In the genomic region with DNA sequence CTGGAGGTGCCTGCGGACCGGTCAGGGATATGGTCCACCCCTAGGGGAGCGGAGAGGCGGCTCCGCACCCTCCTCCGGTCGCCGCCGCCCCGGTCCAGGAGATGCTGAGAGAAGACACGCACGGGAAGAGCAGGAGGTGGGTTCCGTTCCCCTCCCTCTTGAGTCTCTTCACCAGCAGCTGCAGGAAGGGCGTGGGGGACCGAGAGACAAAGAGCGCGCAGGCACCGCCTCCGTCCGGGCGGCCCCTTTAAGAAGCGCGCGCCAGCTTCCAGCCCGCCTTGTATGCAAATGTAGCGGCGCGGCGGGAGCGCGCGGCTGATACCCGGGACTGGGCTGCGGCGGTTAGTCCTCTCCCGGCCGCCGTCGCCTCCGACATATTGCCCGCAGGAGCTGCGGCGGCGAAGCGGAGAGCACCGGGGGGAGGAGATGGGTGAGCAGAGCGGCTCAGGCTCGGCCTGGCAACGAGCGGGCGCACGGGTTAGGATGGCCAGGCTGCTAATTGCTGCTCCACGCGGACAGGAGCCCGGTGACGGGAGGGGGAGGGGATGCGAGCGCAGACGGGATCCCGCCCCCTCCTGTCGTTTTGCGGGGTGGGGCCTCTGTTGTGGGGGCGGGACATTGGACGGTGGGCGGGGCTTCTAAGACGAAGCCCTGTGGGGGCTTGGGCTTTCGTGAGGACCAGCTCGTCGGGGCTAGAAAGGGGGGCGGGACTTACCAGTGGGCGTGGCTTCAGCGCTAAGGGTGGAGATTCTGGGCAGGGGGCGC, we compare ENCODE assay signal across 8 cellular contexts. TPM values are rescaled to one million over a fixed set of nuclear protein-coding genes. Genes with fewer than 3 reads are reported as not detected.
A peak's percentile ranks its signal among the peaks of the same experiment; 100 is the strongest.
DNase-seq lines count a peak whose midpoint lies in the region; ATAC-seq and TF ChIP-seq lines count a peak whose summit lies in the region.

Gene TMEM39B, plus strand, starts transcription at position 318 of the 765 bp plus-strand sequence. Its CDS starts 109 bp downstream, at position 427.

- peak; percentile 9 for TF ChIP-seq CTCF in lower lobe of right lung (IDR thresholded peaks at IDR 0.05)

- H3K4me3 Mint-ChIP-seq in activated CD8-positive, alpha-beta T cell treated with anti-CD3 and anti-CD28 coated beads, Interleukin-2, amount 10 ng/mL, durations not matched to agents 7 days and 5 days: peak within 1 kb of the TSS; percentile 76

- CTCF ChIA-PET in activated CD8-positive, alpha-beta T cell treated with anti-CD3 and anti-CD28 coated beads, Interleukin-2, amount 10 ng/mL, durations not matched to agents 7 days and 5 days (lab: Charles Lee): interaction anchor here (0.8 to 2.6 kb wide), 13 partner anchors 9 to 341 kb away, joined by 3 to 21 read pairs (median 5); partner anchors contain the start of genes KPNA6 and TXLNA

- H3K4me3 ChIP-seq in lower lobe of right lung: peak within 1 kb of the TSS; percentile 82

- H3K27ac Mint-ChIP-seq in activated CD8-positive, alpha-beta T cell treated with anti-CD3 and anti-CD28 coated beads, Interleukin-2, amount 10 ng/mL, durations not matched to agents 7 days and 5 days: peak within 1 kb of the TSS; percentile 87

- peak; percentile 74 for ATAC-seq in GM19468 (IDR thresholded peaks at IDR 0.05; ENCODE audit: extremely low read depth, unreplicated experiment)
- peak; percentile 90 for ATAC-seq in activated CD8-positive, alpha-beta T cell treated with anti-CD3 and anti-CD28 coated beads, Interleukin-2, amount 10 ng/mL, durations not matched to agents 7 days and 5 days
- peak; percentile 96 to 97 for ATAC-seq in lower lobe of right lung

- H3K9me3 Mint-ChIP-seq in activated CD8-positive, alpha-beta T cell treated with anti-CD3 and anti-CD28 coated beads, Interleukin-2, amount 10 ng/mL, durations not matched to agents 7 days and 5 days (ENCODE audit: insufficient read depth): no peaks in the 10 kb centered on the region

- H3K27ac ChIP-seq in lower lobe of right lung: peak within 1 kb of the TSS; percentile 85

- no peaks in the 10 kb centered on the region for H3K27me3 Mint-ChIP-seq in activated CD8-positive, alpha-beta T cell treated with anti-CD3 and anti-CD28 coated beads, Interleukin-2, amount 10 ng/mL, durations not matched to agents 7 days and 5 days (ENCODE audit: low read depth)

- DNase-seq in CMK (ENCODE audit: low read depth) (peak; percentile 94), HS-5 (ENCODE audit: low read depth) (peak; percentile 87), NK-92 (lab: John Stamatoyannopoulos, UW; ENCODE audit: unreplicated experiment) (peak; percentile 48), ecto neural progenitor cell (ENCODE audit: low spot score) (peak; percentile 99), lower lobe of right lung (peak; percentile 98)
- DNase-seq in activated CD8-positive, alpha-beta T cell treated with anti-CD3 and anti-CD28 coated beads, Interleukin-2, amount 10 ng/mL, durations not matched to agents 7 days and 5 days: peak; percentile 97
- DNase-seq in stimulated activated CD4-positive, alpha-beta T cell treated with anti-CD3 and anti-CD28 coated beads, TNF-alpha, amount 100 ng/mL, for 24 hours (ENCODE audit: low read depth in 3 of 3): peak; percentile 83 to 92 (median 85)

- peaks cover 15% of the 10 kb centered on the region for H3K36me3 Mint-ChIP-seq in activated CD8-positive, alpha-beta T cell treated with anti-CD3 and anti-CD28 coated beads, Interleukin-2, amount 10 ng/mL, durations not matched to agents 7 days and 5 days (ENCODE audit: low read depth)

- H3K9me3 ChIP-seq in lower lobe of right lung: no peaks in the 10 kb centered on the region

- H3K27me3 ChIP-seq in lower lobe of right lung (ENCODE audit: low read depth): no peaks in the 10 kb centered on the region

- POLR2A ChIA-PET in activated CD8-positive, alpha-beta T cell treated with anti-CD3 and anti-CD28 coated beads, Interleukin-2, amount 10 ng/mL, durations not matched to agents 7 days and 5 days (lab: Charles Lee): interaction anchor here (0.6 to 4.5 kb wide), 14 partner anchors 9 to 322 kb away, joined by 3 to 28 read pairs (median 4); partner anchors contain the start of genes BSDC1, KPNA6 and TXLNA

- intact Hi-C loops in lower lobe of right lung (cut with DNase I): no loop called here

- H3K36me3 ChIP-seq in lower lobe of right lung: peaks cover 26% of the 10 kb centered on the region

- peaks cover 38% of the 10 kb centered on the region for H3K4me1 Mint-ChIP-seq in activated CD8-positive, alpha-beta T cell treated with anti-CD3 and anti-CD28 coated beads, Interleukin-2, amount 10 ng/mL, durations not matched to agents 7 days and 5 days (ENCODE audit: low read depth)

- H3K4me1 ChIP-seq in lower lobe of right lung: peaks cover 19% of the 10 kb centered on the region

RNA-seq across cellular contexts. Expression of gene TMEM39B, which starts in this region (rescaled TPM):
- total RNA-seq in activated CD8-positive, alpha-beta T cell treated with anti-CD3 and anti-CD28 coated beads, Interleukin-2, amount 10 ng/mL, durations not matched to agents 7 days and 5 days: 10 to 100 TPM; 32.6 to 36.2 TPM
- total RNA-seq in lower lobe of right lung: 15.3 TPM

Comparison
In these comparisons a context has a peak if more than half of its experiments do, and no peak if none do; other contexts are left out.
1. Peak in every context shown above with its lines: DNase-seq, ATAC-seq, H3K4me3 ChIP-seq and H3K27ac ChIP-seq.
2. DNase-seq: peak in every context shown above with its lines; median percentile 99 in ecto neural progenitor cell; 98 in lower lobe of right lung; 97 in activated CD8-positive, alpha-beta T cell treated with anti-CD3 and anti-CD28 coated beads, Interleukin-2, amount 10 ng/mL, durations not matched to agents 7 days and 5 days; 94 in CMK; 87 in HS-5; 85 in stimulated activated CD4-positive, alpha-beta T cell treated with anti-CD3 and anti-CD28 coated beads, TNF-alpha, amount 100 ng/mL, for 24 hours; 48 in NK-92.